Comparison of ENCODE assay signal across 9 cellular contexts in the genomic region with DNA sequence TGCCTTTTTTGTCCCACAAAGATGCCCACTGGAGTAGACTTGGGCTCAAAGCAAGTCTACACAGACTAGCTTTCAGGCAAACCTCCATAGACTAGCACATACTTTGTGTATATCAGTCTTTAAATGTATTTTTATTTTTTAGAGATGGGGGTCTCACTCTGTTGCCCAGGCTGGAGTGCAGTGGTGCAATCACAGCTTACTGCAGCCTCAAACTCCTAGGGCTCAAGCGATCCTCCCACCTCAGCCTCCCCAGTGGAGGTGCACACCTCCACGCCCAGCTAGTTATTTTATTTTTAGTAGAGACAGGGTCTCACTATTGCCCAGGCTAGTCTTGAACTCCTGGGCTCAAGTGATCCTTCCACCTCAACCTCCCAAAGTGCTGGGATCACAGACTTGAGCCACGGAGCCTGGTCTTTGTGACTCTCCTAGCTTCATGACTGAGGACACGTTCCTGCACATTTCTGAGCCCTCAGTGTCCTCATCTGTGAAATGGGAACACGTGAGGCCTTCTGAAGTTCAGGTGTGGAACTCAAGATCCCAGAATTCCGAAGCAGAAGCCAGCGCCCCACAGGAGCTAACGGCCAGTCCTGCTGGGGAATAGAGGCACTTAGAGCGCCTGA. TPM values are rescaled to one million over a fixed set of nuclear protein-coding genes. Genes with fewer than 3 reads are reported as not detected.
DNase-seq lines count a peak whose midpoint lies in the region; ATAC-seq, FAIRE-seq and TF ChIP-seq lines count a peak whose summit lies in the region.
"Had no signal": no experiment of that assay in that cellular context is flagged by ENCODE, and none has a peak within 500 bp of the region (broad histone marks: within the 10 kb centered on the region; RNA-seq: fewer than 3 reads in every experiment).

No MANE protein-coding gene starts in this region.

- no peak overlapping the region for H2BK20ac ChIP-seq in H1 (ENCODE audit: low read length)

- no peak overlapping the region for H2BK120ac ChIP-seq in H1 (replicated peaks; ENCODE audit: low read depth, low read length)

- no peak overlapping the region for H3K4me3 ChIP-seq in left ventricle myocardium inferior
- no peak overlapping the region for H3K4me3 ChIP-seq in H1 (ENCODE audit: extremely low read depth in 1 of 4, insufficient read depth in 2 of 4, low read depth in 3 of 4, low read length in 4 of 4)
- H3K4me3 ChIP-seq in neutrophil (ENCODE audit: low read depth in 1 of 2, low read length in 1 of 2), result no peak overlapping the region
- H3K4me3 ChIP-seq in uterus, result peak overlapping the region in 1 of 2 donors; percentile 53
- H3K4me3 ChIP-seq: mucosa of descending colon had no signal

- no peak for TF ChIP-seq EP300 in H1 (IDR thresholded peaks at IDR 0.05; ENCODE audit: borderline replicate concordance in 1 of 2, low read depth in 2 of 2, low read length in 2 of 2)

- H3K36me3 ChIP-seq in left ventricle myocardium inferior, result no peaks in the 10 kb centered on the region
- no peaks in the 10 kb centered on the region for H3K36me3 ChIP-seq in H1 (ENCODE audit: control insufficient read depth in 2 of 4, insufficient read depth in 4 of 4, low read length in 3 of 4)
- no peaks in the 10 kb centered on the region for H3K36me3 ChIP-seq in neutrophil
- no peaks in the 10 kb centered on the region for H3K36me3 ChIP-seq in uterus

- DNase-seq in left ventricle myocardium inferior (no peak), left ventricle myocardium superior (no peak), H1 (ENCODE audit: low read depth in 1 of 2, low spot score in 2 of 2) (no peak), uterus (no peak), GM13976 (ENCODE audit: low spot score) (no peak), RPMI8226 (no peak)

- H3K27me3 ChIP-seq in left ventricle myocardium inferior (ENCODE audit: low read depth), result no peaks in the 10 kb centered on the region
- no peaks in the 10 kb centered on the region for H3K27me3 ChIP-seq in H1 (replicated peaks in 1 of 4; ENCODE audit: control insufficient read depth in 3 of 4, extremely low read depth in 1 of 4, insufficient read depth in 3 of 4, low read length in 3 of 4)
- peaks cover 15% of the 10 kb centered on the region for H3K27me3 ChIP-seq in neutrophil
- H3K27me3 ChIP-seq in uterus, result no peaks in the 10 kb centered on the region

- H3K9me3 ChIP-seq in left ventricle myocardium inferior (replicated peaks), result no peaks in the 10 kb centered on the region
- no peaks in the 10 kb centered on the region for H3K9me3 ChIP-seq in H1 (ENCODE audit: insufficient read depth in 2 of 2, low read depth in 1 of 2, low read length in 1 of 2)
- no peaks in the 10 kb centered on the region for H3K9me3 ChIP-seq in neutrophil
- no peaks in the 10 kb centered on the region for H3K9me3 ChIP-seq in uterus
- H3K9me3 ChIP-seq: mucosa of descending colon had no signal

- FAIRE-seq in H1 (lab: Jason Lieb, UNC), result no peak

- ATAC-seq in left ventricle myocardium superior (no peak), GM21528 (IDR thresholded peaks at IDR 0.05; ENCODE audit: low FRiP score, unreplicated experiment) (no peak)

- no peak for TF ChIP-seq POLR2A in H1 (IDR thresholded peaks at IDR 0.05; ENCODE audit: control extremely low read depth in 1 of 2, low read depth in 2 of 2, low read length in 2 of 2)
- peak in 1 of 2 donors; percentile 2 for TF ChIP-seq POLR2A in uterus (IDR thresholded peaks at IDR 0.05)

- no peak overlapping the region for H2AK5ac ChIP-seq in H1 (ENCODE audit: low read depth, low read length)

- H4K20me1 ChIP-seq in H1 (replicated peaks in 1 of 2; ENCODE audit: control insufficient read depth in 1 of 2, insufficient read depth in 2 of 2, low read length in 2 of 2), result peaks cover 0 to 4% of the 10 kb centered on the region in 2 experiments

- H3K4me2 ChIP-seq in H1 (ENCODE audit: insufficient read depth in 1 of 2, low read depth in 2 of 2, low read length in 2 of 2), result no peak overlapping the region

- no peak overlapping the region for H3K56ac ChIP-seq in H1 (replicated peaks; ENCODE audit: insufficient read length, low read depth, low read length)

- H3K4ac ChIP-seq in H1 (replicated peaks; ENCODE audit: insufficient read length, low read depth, low read length), result no peak overlapping the region

- no peak overlapping the region for H3K23ac ChIP-seq in H1 (ENCODE audit: insufficient read length)

- H4K8ac ChIP-seq in H1 (ENCODE audit: extremely low read depth, insufficient read depth, low read length), result no peak overlapping the region

- H2BK12ac ChIP-seq in H1 (ENCODE audit: low read depth, low read length), result peak overlapping the region; percentile 22; the same call in 1 of the 2 replicates

- H4K91ac ChIP-seq in H1 (replicated peaks; ENCODE audit: insufficient read length, low read length), result no peak overlapping the region

- CTCF ChIA-PET in H1 (lab: Charles Lee; ENCODE audit: partially characterized antibody), result interaction anchor here (0.6 to 9.6 kb wide), 4 partner anchors 9 to 266 kb away, joined by 3 to 107 read pairs (median 4); partner anchors contain the start of gene FAM32A

- TF ChIP-seq RAD21 in H1 (IDR thresholded peaks at IDR 0.05 in 1 of 2, conservative IDR thresholded peaks at IDR 0.05 in 1 of 2; ENCODE audit: low read depth in 2 of 2, low read length in 2 of 2), result no peak

- H2BK5ac ChIP-seq in H1 (ENCODE audit: low read depth, low read length), result no peak overlapping the region

- no peak overlapping the region for H3K9ac ChIP-seq in H1 (replicated peaks in 1 of 4; ENCODE audit: extremely low read depth in 1 of 4, low read depth in 3 of 4, low read length in 3 of 4)

- no peak for TF ChIP-seq CTCF in left ventricle myocardium inferior (IDR thresholded peaks at IDR 0.05; ENCODE audit: borderline replicate concordance)
- no peak for TF ChIP-seq CTCF in H1 (IDR thresholded peaks at IDR 0.05; ENCODE audit: control extremely low read depth in 1 of 3, insufficient read depth in 1 of 3, low read depth in 1 of 3, low read length in 3 of 3)
- TF ChIP-seq CTCF in neutrophil (IDR thresholded peaks at IDR 0.05), result no peak
- TF ChIP-seq CTCF in uterus (IDR thresholded peaks at IDR 0.05), result no peak
- TF ChIP-seq CTCF in GM13976 (IDR thresholded peaks at IDR 0.05; ENCODE audit: borderline replicate concordance, control extremely low read depth, extremely low read depth, insufficient read depth, missing control alignments), result no peak

- in situ Hi-C loops in GM13976 (cut with MboI; ENCODE audit: low sequenced_read_pairs, unreplicated experiment), result no loop called here

- intact Hi-C loops in left ventricle myocardium inferior (cut with micrococcal nuclease), result no loop called here
- intact Hi-C loops in left ventricle myocardium superior (cut with micrococcal nuclease), result no loop called here
- intact Hi-C loops in uterus (cut with DNase I; ENCODE audit: low total_unique reads), result no loop called here

- POLR2A ChIA-PET in H1 (lab: Charles Lee; ENCODE audit: partially characterized antibody), result interaction anchor here (0.7 to 22.4 kb wide), 3 partner anchors 27 to 115 kb away, joined by 3 to 582 read pairs (median 3); partner anchors contain the start of gene RAB8A

- H3K79me1 ChIP-seq in H1 (ENCODE audit: low read depth, low read length), result no peaks in the 10 kb centered on the region

- H3K18ac ChIP-seq in H1 (ENCODE audit: extremely low read depth, low read length), result no peak overlapping the region

- WGBS in H1 (ENCODE audit: extremely low coverage in 1 of 2, insufficient coverage in 1 of 2, insufficient read length in 1 of 2, insufficient replicate concordance in 2 of 2, low coverage in 1 of 2, low lambda C conversion rate in 2 of 2, missing lambda C conversion rate in 1 of 2), 2 experiments, result 85% methylated on average over 9 of the region's 9 CpGs; no CpG with 5 or more reads in 1 of the 2 experiments

- no peak overlapping the region for H3K14ac ChIP-seq in H1 (ENCODE audit: insufficient read length)

- H4K5ac ChIP-seq in H1 (ENCODE audit: insufficient read length, low read depth, low read length), result no peak overlapping the region

- no peak overlapping the region for H2BK15ac ChIP-seq in H1 (ENCODE audit: low read length)

- H2AFZ ChIP-seq in H1 (ENCODE audit: low read length), result no peak overlapping the region

- peak overlapping the region; percentile 83 for H3K27ac ChIP-seq in left ventricle myocardium inferior (replicated peaks)
- H3K27ac ChIP-seq in H1 (ENCODE audit: low read depth, low read length), result no peak overlapping the region
- peak overlapping the region; percentile 80 for H3K27ac ChIP-seq in neutrophil
- peak overlapping the region; percentile 91 to 100 for H3K27ac ChIP-seq in uterus

- peaks cover 0 to 6% of the 10 kb centered on the region in 2 experiments; a peak in 1 of 4 replicates for H3K79me2 ChIP-seq in H1 (ENCODE audit: control insufficient read depth in 1 of 2, insufficient read depth in 2 of 2, low read length in 2 of 2)

- H3K4me1 ChIP-seq in left ventricle myocardium inferior (peaks cover 51% of the 10 kb centered on the region), H1 (replicated peaks in 1 of 4; ENCODE audit: control insufficient read depth in 3 of 4, insufficient read depth in 4 of 4, low read length in 3 of 4) (peaks cover 0 to 2% (median under 1%) of the 10 kb centered on the region in 4 experiments; a peak in 4 of 7 replicates), neutrophil (ENCODE audit: control insufficient read depth in 1 of 2, insufficient read depth in 1 of 2, low read depth in 1 of 2, low read length in 1 of 2) (peaks cover 18 to 21% of the 10 kb centered on the region in 2 experiments), uterus (peaks cover 0 to 8% of the 10 kb centered on the region in 2 donors)

- peaks cover 12% of the 10 kb centered on the region for H3K23me2 ChIP-seq in H1 (ENCODE audit: low read depth, low read length)

RNA-seq across cellular contexts. Expression of gene TPM4, which starts 5.1 kb away (rescaled TPM):
- total RNA-seq in left ventricle myocardium inferior (69.6 TPM), left ventricle myocardium superior (72.6 TPM), uterus (100 to 1,000 TPM; 423 to 862 (median 517) TPM)
- total RNA-seq in H1 (2021; fragmentation: NEBNext Ultra II Directional; extraction: Animal tissue kit (Norgen Biotek cat#: 25700)), result 348 and 359 TPM in 2 replicates
- polyA plus RNA-seq in H1 (2011; rRNA removed), result 119 and 160 TPM in 2 replicates
- 268 TPM for polyA plus RNA-seq in H1 (2011; cell fraction: cytosol; rRNA removed)
- 136 TPM for polyA plus RNA-seq in H1 (2011; cell fraction: nucleus; rRNA removed)
- polyA plus RNA-seq in H1 (2012, experiment 1 of 2), result 285 to 453 TPM (median 363 TPM) in 4 replicates
- polyA plus RNA-seq in H1 (2012, experiment 2 of 2), result 103 TPM
- 355 TPM for polyA plus RNA-seq in H1 (2013, experiment 1 of 2)
- 353 TPM for polyA plus RNA-seq in H1 (2013, experiment 2 of 2)
- polyA minus RNA-seq in H1 (2011; rRNA and poly(A)+ RNA removed), result 99.0 and 99.9 TPM in 2 replicates
- 150 TPM for polyA minus RNA-seq in H1 (2011; cell fraction: cytosol; rRNA and poly(A)+ RNA removed)
- polyA minus RNA-seq in H1 (2011; cell fraction: nucleus; rRNA and poly(A)+ RNA removed), result 128 TPM

RNA-seq across cellular contexts. Expression of gene RAB8A, which starts 40.5 kb away (rescaled TPM):
- total RNA-seq in left ventricle myocardium inferior (17.7 TPM), left ventricle myocardium superior (16.4 TPM), uterus (10 to 100 TPM; 13.3 to 67.4 (median 40.7) TPM)
- 90.1 and 97.0 TPM in 2 replicates for total RNA-seq in H1 (2021; fragmentation: NEBNext Ultra II Directional; extraction: Animal tissue kit (Norgen Biotek cat#: 25700))
- 52.4 and 65.8 TPM in 2 replicates for polyA plus RNA-seq in H1 (2011; rRNA removed)
- 71.4 TPM for polyA plus RNA-seq in H1 (2011; cell fraction: cytosol; rRNA removed)
- polyA plus RNA-seq in H1 (2011; cell fraction: nucleus; rRNA removed), result 44.6 TPM
- polyA plus RNA-seq in H1 (2012, experiment 1 of 2), result 67.2 to 107 TPM (median 88.1 TPM) in 4 replicates
- 27.2 TPM for polyA plus RNA-seq in H1 (2012, experiment 2 of 2)
- polyA plus RNA-seq in H1 (2013, experiment 1 of 2), result 45.2 TPM
- 46.9 TPM for polyA plus RNA-seq in H1 (2013, experiment 2 of 2)
- 123 and 128 TPM in 2 replicates for polyA minus RNA-seq in H1 (2011; rRNA and poly(A)+ RNA removed)
- 77.6 TPM for polyA minus RNA-seq in H1 (2011; cell fraction: cytosol; rRNA and poly(A)+ RNA removed)
- 46.2 TPM for polyA minus RNA-seq in H1 (2011; cell fraction: nucleus; rRNA and poly(A)+ RNA removed)
